In genomic region chr17:15478845-15479244, GRCh38 we compare ENCODE assay signal across 26 cellular contexts. TPM values are rescaled to one million over a fixed set of nuclear protein-coding genes. Genes with fewer than 3 reads are reported as not detected.
DNase-seq lines count a peak whose midpoint lies in the region; ATAC-seq and TF ChIP-seq lines count a peak whose summit lies in the region.
"Had no signal": no experiment of that assay in that cellular context is flagged by ENCODE, and none has a peak within 500 bp of the region (broad histone marks: within the 10 kb centered on the region; RNA-seq: fewer than 3 reads in every experiment).

No MANE protein-coding gene starts in this region.

- H3K36me3 ChIP-seq in right atrium auricular region = no peaks in the 10 kb centered on the region
- H3K36me3 ChIP-seq in GM23338 (ENCODE audit: insufficient read depth) = no peaks in the 10 kb centered on the region
- peaks cover 0 to 5% of the 10 kb centered on the region in 2 experiments for H3K36me3 ChIP-seq in mesenchymal stem cell (ENCODE audit: control insufficient read depth in 1 of 2, insufficient read depth in 2 of 2, low read depth in 1 of 2, low read length in 2 of 2)
- H3K36me3 ChIP-seq: SJCRH30 had no signal

- no peak overlapping the region for H3K23ac ChIP-seq in mesenchymal stem cell (ENCODE audit: low read length in 2 of 2)

- H3K27me3 Mint-ChIP-seq in GM23338 (ENCODE audit: insufficient read depth, low read depth, poor library complexity) = peaks cover 4% of the 10 kb centered on the region
- no peaks in the 10 kb centered on the region for H3K27me3 Mint-ChIP-seq in progenitor cell of endocrine pancreas
- H3K27me3 Mint-ChIP-seq: CD8-positive, alpha-beta memory T cell had no signal

- ATAC-seq in left cardiac atrium (peak; percentile 59 to 80), GM23338 (no peak)
- ATAC-seq: A549, GM12878, HepG2, K562 had no signal

- no peak overlapping the region for H3K14ac ChIP-seq in mesenchymal stem cell (ENCODE audit: low read length in 2 of 2)

- no peak overlapping the region for H2BK5ac ChIP-seq in mesenchymal stem cell (ENCODE audit: low read depth, low read length, poor library complexity, severe bottlenecking)

- peak overlapping the region in 1 of 2 experiments; percentile 6 for H3K4ac ChIP-seq in mesenchymal stem cell (ENCODE audit: low read depth in 1 of 2, low read length in 2 of 2)

- H3K4me3 ChIP-seq in right atrium auricular region (no peak overlapping the region), GM23338 (no peak overlapping the region), mesenchymal stem cell (ENCODE audit: insufficient read depth in 1 of 2, low read depth in 1 of 2, low read length in 2 of 2) (no peak overlapping the region)
- H3K4me3 ChIP-seq: A549, GM12878, K562, SJCRH30 had no signal

- WGBS in mesenchymal stem cell = 97% methylated on average over 4 of the region's 5 CpGs

- H2AK5ac ChIP-seq in mesenchymal stem cell (ENCODE audit: low read length, severe bottlenecking) = peak overlapping the region; percentile 79

- peaks cover 1% of the 10 kb centered on the region for H3K79me1 ChIP-seq in mesenchymal stem cell (replicated peaks; ENCODE audit: low read length, poor library complexity, severe bottlenecking)

- DNase-seq in left cardiac atrium (no peak), right atrium auricular region (ENCODE audit: low spot score) (no peak), GM23338 (ENCODE audit: low spot score) (no peak), mesenchymal stem cell (no peak), progenitor cell of endocrine pancreas (ENCODE audit: low spot score, unreplicated experiment) (no peak), NCI-H2081 treated with DMSO at 0.1 percent for 48 hours (lab: John Stamatoyannopoulos, UW) (no peak), HK-2 (ENCODE audit: unreplicated experiment) (no peak)
- DNase-seq: AML-193; CD8-positive, alpha-beta memory T cell; DMS 273 treated with DMSO at 0.1 percent for 48 hours; DMS79; EL; GDM1; Kasumi-1; NCI-H1092 treated with DMSO at 0.1 percent for 48 hours; NCI-H1436; NCI-H187 treated with DMSO at 0.1 percent for 48 hours; NCI-H2107; NCI-H524; NCI-H774; SJCRH30 had no signal

- no peaks in the 10 kb centered on the region for H4K20me1 ChIP-seq in GM23338 (replicated peaks; ENCODE audit: insufficient read depth)

- no peak overlapping the region for H4K8ac ChIP-seq in mesenchymal stem cell (ENCODE audit: low read length)

- H2AFZ ChIP-seq in GM23338 = no peak overlapping the region
- no peak overlapping the region for H2AFZ ChIP-seq in mesenchymal stem cell (ENCODE audit: low read depth, low read length)

- no peaks in the 10 kb centered on the region for H3F3A ChIP-seq in GM23338 (replicated peaks; ENCODE audit: low read depth)

- H3K9me3 ChIP-seq in right atrium auricular region (no peaks in the 10 kb centered on the region), mesenchymal stem cell (ENCODE audit: control insufficient read depth, low read length) (no peaks in the 10 kb centered on the region)
- H3K9me3 ChIP-seq: A549, SJCRH30 had no signal

- no peak overlapping the region for H3K4me2 ChIP-seq in GM23338
- H3K4me2 ChIP-seq in mesenchymal stem cell (ENCODE audit: low read length, poor library complexity, severe bottlenecking) = no peak overlapping the region
- H3K4me2 ChIP-seq: A549 had no signal

- H2BK12ac ChIP-seq in mesenchymal stem cell (ENCODE audit: low read length in 2 of 2) = peak overlapping the region in 1 of 2 experiments; percentile 90

- intact Hi-C loops in left cardiac atrium (cut with DNase I) = no loop called here

- H3K4me1 ChIP-seq in right atrium auricular region (peaks cover 0 to 14% of the 10 kb centered on the region in 2 donors), GM23338 (ENCODE audit: insufficient read depth) (no peaks in the 10 kb centered on the region), mesenchymal stem cell (ENCODE audit: control insufficient read depth, insufficient read depth, low read depth, low read length) (peaks cover 5% of the 10 kb centered on the region)
- H3K4me1 ChIP-seq: A549 had no signal

- no peak overlapping the region for H2BK120ac ChIP-seq in mesenchymal stem cell (ENCODE audit: low read depth, low read length)

- H3K27me3 ChIP-seq in right atrium auricular region = no peaks in the 10 kb centered on the region
- H3K27me3 ChIP-seq in GM23338 (ENCODE audit: insufficient read depth) = no peaks in the 10 kb centered on the region
- H3K27me3 ChIP-seq in mesenchymal stem cell (ENCODE audit: control insufficient read depth in 1 of 2, insufficient read depth in 1 of 2, low read length in 2 of 2) = no peaks in the 10 kb centered on the region
- H3K27me3 ChIP-seq: SJCRH30 had no signal

- H3K9me2 ChIP-seq in GM23338 (ENCODE audit: insufficient read depth) = no peaks in the 10 kb centered on the region

- H3K27ac ChIP-seq in right atrium auricular region (peak overlapping the region in 1 of 2 donors; percentile 25), GM23338 (ENCODE audit: low read depth) (peak overlapping the region; percentile 19; the same call in 1 of the 2 replicates), mesenchymal stem cell (ENCODE audit: low read length, poor library complexity, severe bottlenecking) (no peak overlapping the region)
- H3K27ac ChIP-seq: A549, C4-2B, SJCRH30 had no signal

- no peak overlapping the region for H3K4me3 Mint-ChIP-seq in GM23338
- no peak overlapping the region for H3K4me3 Mint-ChIP-seq in progenitor cell of endocrine pancreas (ENCODE audit: low read depth)
- H3K4me3 Mint-ChIP-seq: CD8-positive, alpha-beta memory T cell had no signal

- H3K9me3 Mint-ChIP-seq in GM23338 = no peaks in the 10 kb centered on the region
- H3K9me3 Mint-ChIP-seq in progenitor cell of endocrine pancreas (ENCODE audit: low read depth) = no peaks in the 10 kb centered on the region
- H3K9me3 Mint-ChIP-seq: CD8-positive, alpha-beta memory T cell had no signal

- H4K91ac ChIP-seq in mesenchymal stem cell (ENCODE audit: low read length) = no peak overlapping the region

- H3K79me2 ChIP-seq in GM23338 (replicated peaks; ENCODE audit: insufficient read depth) = no peaks in the 10 kb centered on the region

- peaks cover 2% of the 10 kb centered on the region; the same call in 1 of the 3 replicates for H3K4me1 Mint-ChIP-seq in GM23338
- no peaks in the 10 kb centered on the region for H3K4me1 Mint-ChIP-seq in progenitor cell of endocrine pancreas (ENCODE audit: low read depth)
- H3K4me1 Mint-ChIP-seq: CD8-positive, alpha-beta memory T cell had no signal

- H3K27ac Mint-ChIP-seq in GM23338 = no peak overlapping the region
- peak overlapping the region; percentile 10 for H3K27ac Mint-ChIP-seq in progenitor cell of endocrine pancreas

- H3K36me3 Mint-ChIP-seq in GM23338 (ENCODE audit: low read depth) = peaks cover 8% of the 10 kb centered on the region; the same call in 2 of the 3 replicates
- peaks cover 21% of the 10 kb centered on the region for H3K36me3 Mint-ChIP-seq in progenitor cell of endocrine pancreas (ENCODE audit: insufficient read depth)

- H3K18ac ChIP-seq in mesenchymal stem cell (ENCODE audit: low read depth in 1 of 2, low read length in 2 of 2) = peak overlapping the region in 1 of 2 experiments; percentile 38

- no peak overlapping the region for H3K9ac ChIP-seq in mesenchymal stem cell (ENCODE audit: low read length)

- no peak for TF ChIP-seq CTCF in right atrium auricular region (IDR thresholded peaks at IDR 0.05)
- TF ChIP-seq CTCF in GM23338 (conservative IDR thresholded peaks at IDR 0.05; ENCODE audit: low read depth in 2 of 2) = no peak
- TF ChIP-seq CTCF in progenitor cell of endocrine pancreas (IDR thresholded peaks at IDR 0.05; ENCODE audit: unreplicated experiment) = no peak

- no peak overlapping the region for H2BK15ac ChIP-seq in mesenchymal stem cell (ENCODE audit: low read depth, poor library complexity, severe bottlenecking)

TF ChIP-seq in GM23338, 12 proteins besides CTCF, POLR2A, EP300 and RAD21:
- no peak for TF ChIP-seq ZNF331 (CRISPR knock-in tag; IDR thresholded peaks at IDR 0.05; ENCODE audit: low read depth)
- no peak for TF ChIP-seq ETS1 (IDR thresholded peaks at IDR 0.05)

RNA-seq across cellular contexts. Expression of gene CDRT4, which starts 11.4 kb away (rescaled TPM):
- 1 to 10 TPM; 1.7 to 4.9 TPM for total RNA-seq in left cardiac atrium
- under 1 TPM in 1 of 2 donors, not detected in 1; 0.94 TPM for total RNA-seq in right atrium auricular region
- total RNA-seq in GM23338 (2014; rRNA removed; shearing (Covaris generic)) = 8.7 and 13.0 TPM in 2 replicates
- polyA plus RNA-seq in GM23338 (2016; fragmentation: Nextera tagmentation; extraction: Ambion mirVana) = 6.5 TPM in 2 replicates
- 3.5 TPM for polyA plus RNA-seq in mesenchymal stem cell (2013, experiment 1 of 2)
- polyA plus RNA-seq in mesenchymal stem cell (2013, experiment 2 of 2) = 3.4 TPM
- 17.6 and 27.0 TPM in 2 replicates for total RNA-seq in progenitor cell of endocrine pancreas
- polyA plus RNA-seq: CD8-positive, alpha-beta memory T cell had no signal
